1 cellular context compared by ENCODE assay signal in the genomic region with DNA sequence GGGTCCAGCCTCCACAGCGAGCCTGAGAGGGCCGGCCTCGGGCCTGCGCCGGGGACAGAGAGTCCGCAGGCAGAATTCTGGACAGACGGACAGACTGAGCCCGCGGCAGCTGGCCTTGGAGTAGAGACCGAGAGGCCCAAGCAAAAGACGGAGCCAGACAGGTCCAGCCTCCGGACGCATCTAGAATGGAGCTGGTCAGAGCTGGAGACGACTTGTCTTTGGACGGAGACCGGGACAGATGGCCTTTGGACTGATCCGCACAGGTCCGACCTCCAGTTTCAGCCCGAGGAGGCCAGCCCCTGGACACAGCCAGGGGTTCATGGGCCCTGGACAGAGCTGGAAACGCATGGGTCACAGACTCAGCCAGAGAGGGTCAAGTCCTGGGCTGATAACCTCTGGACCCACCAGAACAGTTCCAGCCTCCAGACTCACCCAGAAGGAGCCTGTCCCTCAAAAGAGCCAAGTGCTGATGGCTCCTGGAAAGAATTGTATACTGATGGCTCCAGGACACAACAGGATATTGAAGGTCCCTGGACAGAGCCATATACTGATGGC.
TF ChIP-seq lines count a peak whose summit lies in the region.

No MANE protein-coding gene starts in this region.

TF ChIP-seq in HepG2, 621 proteins besides CTCF, POLR2A, EP300 and RAD21 (continued from another document):
- TF ChIP-seq, protein P1, sequence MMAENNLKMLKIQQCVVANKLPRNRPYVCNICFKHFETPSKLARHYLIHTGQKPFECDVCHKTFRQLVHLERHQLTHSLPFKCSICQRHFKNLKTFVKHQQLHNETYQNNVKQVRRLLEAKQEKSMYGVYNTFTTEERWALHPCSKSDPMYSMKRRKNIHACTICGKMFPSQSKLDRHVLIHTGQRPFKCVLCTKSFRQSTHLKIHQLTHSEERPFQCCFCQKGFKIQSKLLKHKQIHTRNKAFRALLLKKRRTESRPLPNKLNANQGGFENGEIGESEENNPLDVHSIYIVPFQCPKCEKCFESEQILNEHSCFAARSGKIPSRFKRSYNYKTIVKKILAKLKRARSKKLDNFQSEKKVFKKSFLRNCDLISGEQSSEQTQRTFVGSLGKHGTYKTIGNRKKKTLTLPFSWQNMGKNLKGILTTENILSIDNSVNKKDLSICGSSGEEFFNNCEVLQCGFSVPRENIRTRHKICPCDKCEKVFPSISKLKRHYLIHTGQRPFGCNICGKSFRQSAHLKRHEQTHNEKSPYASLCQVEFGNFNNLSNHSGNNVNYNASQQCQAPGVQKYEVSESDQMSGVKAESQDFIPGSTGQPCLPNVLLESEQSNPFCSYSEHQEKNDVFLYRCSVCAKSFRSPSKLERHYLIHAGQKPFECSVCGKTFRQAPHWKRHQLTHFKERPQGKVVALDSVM (CRISPR knock-in tag; IDR thresholded peaks at IDR 0.05): peak; percentile 76; the same call in 1 of the 2 replicates
- TF ChIP-seq TCF7L2 (IDR thresholded peaks at IDR 0.05; ENCODE audit: low read depth, low read length): no peak
- TF ChIP-seq TRIM22 (IDR thresholded peaks at IDR 0.05): no peak
- no peak for TF ChIP-seq NFE2 (CRISPR knock-in tag; IDR thresholded peaks at IDR 0.05)
- TF ChIP-seq HBP1 (CRISPR knock-in tag; IDR thresholded peaks at IDR 0.05; ENCODE audit: low read depth): 0 out of 2 replicates have a peak, but pooled peaks have one; percentile 15
- TF ChIP-seq POGK (CRISPR knock-in tag; conservative IDR thresholded peaks at IDR 0.05): peak; percentile 11; the same call in 1 of the 2 replicates
- no peak for TF ChIP-seq ZNF883 (CRISPR knock-in tag; IDR thresholded peaks at IDR 0.05; ENCODE audit: not compliant biosample characterization)
- TF ChIP-seq BHLHE40 (IDR thresholded peaks at IDR 0.05; ENCODE audit: low read length): no peak
- TF ChIP-seq, protein P2, sequence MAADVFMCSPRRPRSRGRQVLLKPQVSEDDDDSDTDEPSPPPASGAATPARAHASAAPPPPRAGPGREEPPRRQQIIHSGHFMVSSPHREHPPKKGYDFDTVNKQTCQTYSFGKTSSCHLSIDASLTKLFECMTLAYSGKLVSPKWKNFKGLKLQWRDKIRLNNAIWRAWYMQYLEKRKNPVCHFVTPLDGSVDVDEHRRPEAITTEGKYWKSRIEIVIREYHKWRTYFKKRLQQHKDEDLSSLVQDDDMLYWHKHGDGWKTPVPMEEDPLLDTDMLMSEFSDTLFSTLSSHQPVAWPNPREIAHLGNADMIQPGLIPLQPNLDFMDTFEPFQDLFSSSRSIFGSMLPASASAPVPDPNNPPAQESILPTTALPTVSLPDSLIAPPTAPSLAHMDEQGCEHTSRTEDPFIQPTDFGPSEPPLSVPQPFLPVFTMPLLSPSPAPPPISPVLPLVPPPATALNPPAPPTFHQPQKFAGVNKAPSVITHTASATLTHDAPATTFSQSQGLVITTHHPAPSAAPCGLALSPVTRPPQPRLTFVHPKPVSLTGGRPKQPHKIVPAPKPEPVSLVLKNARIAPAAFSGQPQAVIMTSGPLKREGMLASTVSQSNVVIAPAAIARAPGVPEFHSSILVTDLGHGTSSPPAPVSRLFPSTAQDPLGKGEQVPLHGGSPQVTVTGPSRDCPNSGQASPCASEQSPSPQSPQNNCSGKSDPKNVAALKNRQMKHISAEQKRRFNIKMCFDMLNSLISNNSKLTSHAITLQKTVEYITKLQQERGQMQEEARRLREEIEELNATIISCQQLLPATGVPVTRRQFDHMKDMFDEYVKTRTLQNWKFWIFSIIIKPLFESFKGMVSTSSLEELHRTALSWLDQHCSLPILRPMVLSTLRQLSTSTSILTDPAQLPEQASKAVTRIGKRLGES (CRISPR knock-in tag; IDR thresholded peaks at IDR 0.05; ENCODE audit: borderline replicate concordance): no peak
- TF ChIP-seq, protein P3, sequence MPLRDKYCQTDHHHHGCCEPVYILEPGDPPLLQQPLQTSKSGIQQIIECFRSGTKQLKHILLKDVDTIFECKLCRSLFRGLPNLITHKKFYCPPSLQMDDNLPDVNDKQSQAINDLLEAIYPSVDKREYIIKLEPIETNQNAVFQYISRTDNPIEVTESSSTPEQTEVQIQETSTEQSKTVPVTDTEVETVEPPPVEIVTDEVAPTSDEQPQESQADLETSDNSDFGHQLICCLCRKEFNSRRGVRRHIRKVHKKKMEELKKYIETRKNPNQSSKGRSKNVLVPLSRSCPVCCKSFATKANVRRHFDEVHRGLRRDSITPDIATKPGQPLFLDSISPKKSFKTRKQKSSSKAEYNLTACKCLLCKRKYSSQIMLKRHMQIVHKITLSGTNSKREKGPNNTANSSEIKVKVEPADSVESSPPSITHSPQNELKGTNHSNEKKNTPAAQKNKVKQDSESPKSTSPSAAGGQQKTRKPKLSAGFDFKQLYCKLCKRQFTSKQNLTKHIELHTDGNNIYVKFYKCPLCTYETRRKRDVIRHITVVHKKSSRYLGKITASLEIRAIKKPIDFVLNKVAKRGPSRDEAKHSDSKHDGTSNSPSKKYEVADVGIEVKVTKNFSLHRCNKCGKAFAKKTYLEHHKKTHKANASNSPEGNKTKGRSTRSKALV (CRISPR knock-in tag; IDR thresholded peaks at IDR 0.05): no peak
- TF ChIP-seq CBFB (CRISPR knock-in tag; IDR thresholded peaks at IDR 0.05): no peak
- no peak for TF ChIP-seq ZNF766 (CRISPR knock-in tag; IDR thresholded peaks at IDR 0.05; ENCODE audit: borderline replicate concordance)
- TF ChIP-seq SP5 (CRISPR knock-in tag; IDR thresholded peaks at IDR 0.05; ENCODE audit: borderline replicate concordance, low read depth): no peak
- no peak for TF ChIP-seq PAXIP1 (CRISPR knock-in tag; conservative IDR thresholded peaks at IDR 0.05)
